20 cellular contexts compared by ENCODE assay signal in genomic region chr6:158756126-158756525, GRCh38.
DNase-seq lines count a peak whose midpoint lies in the region; ATAC-seq and TF ChIP-seq lines count a peak whose summit lies in the region.
"Had no signal": no experiment of that assay in that cellular context is flagged by ENCODE, and none has a peak within 500 bp of the region (broad histone marks: within the 10 kb centered on the region; RNA-seq: fewer than 3 reads in every experiment).

No MANE protein-coding gene starts in this region.

- TF ChIP-seq CTCF in WERI-Rb-1 (IDR thresholded peaks at IDR 0.05; ENCODE audit: low read depth, low read length) (no peak), epithelial cell of esophagus (IDR thresholded peaks at IDR 0.05; ENCODE audit: insufficient read depth, low read depth, low read length, missing control alignments) (no peak), HFFc6 (IDR thresholded peaks at IDR 0.05) (no peak)

- peak overlapping the region; percentile 59 for H3K27ac ChIP-seq in WERI-Rb-1
- H3K27ac ChIP-seq: C4-2B, KMS-11 had no signal

- DNase-seq in activated CD4-positive, alpha-beta T cell treated with anti-CD3 and anti-CD28 coated beads, Interleukin-2, amount 10 ng/mL, durations not matched to agents 7 days and 5 days: no peak
- no peak for DNase-seq in activated CD4-positive, alpha-beta T cell treated with anti-CD3 and anti-CD28 coated beads for 1 hour
- no peak for DNase-seq in WERI-Rb-1
- DNase-seq in epithelial cell of esophagus (ENCODE audit: low read depth): peak; percentile 74
- no peak for DNase-seq in stimulated activated effector memory CD8-positive, alpha-beta T cell treated with anti-CD3 and anti-CD28 coated beads, Interleukin-12 subunit alpha, Interleukin-12 subunit beta, amount 100 ng/mL, for 72 hours (ENCODE audit: low spot score in 2 of 2)
- DNase-seq in HFFc6: no peak
- DNase-seq: COR-L47, DMS153, EL, MG63, NCI-H1092 treated with DMSO at 0.1 percent for 48 hours, NCI-H1694 treated with DMSO at 0.1 percent for 48 hours, NCI-H69, PC-3, Right ventricle myocardium superior had no signal

- CTCF ChIA-PET in activated CD4-positive, alpha-beta T cell treated with anti-CD3 and anti-CD28 coated beads, Interleukin-2, amount 10 ng/mL, durations not matched to agents 7 days and 5 days (lab: Charles Lee): interaction anchor here (1.0 kb wide), 1 partner anchor 13 kb away, joined by 4 read pairs; no protein-coding TSS in a partner anchor

- H3K4me3 ChIP-seq in WERI-Rb-1 (ENCODE audit: low read depth, low read length): no peak overlapping the region
- no peak overlapping the region for H3K4me3 ChIP-seq in epithelial cell of esophagus (ENCODE audit: low read length)
- H3K4me3 ChIP-seq: HAP-1, MG63 had no signal

- no peaks in the 10 kb centered on the region for H3K27me3 ChIP-seq in WERI-Rb-1 (ENCODE audit: insufficient read depth, low read depth, severe bottlenecking)
- H3K27me3 ChIP-seq: MG63 had no signal

- peaks cover 4% of the 10 kb centered on the region for H3K4me1 Mint-ChIP-seq in activated CD4-positive, alpha-beta T cell treated with anti-CD3 and anti-CD28 coated beads, Interleukin-2, amount 10 ng/mL, durations not matched to agents 7 days and 5 days
- H3K4me1 Mint-ChIP-seq in stimulated activated effector memory CD8-positive, alpha-beta T cell treated with anti-CD3 and anti-CD28 coated beads, Interleukin-12 subunit alpha, Interleukin-12 subunit beta, amount 100 ng/mL, for 72 hours: no peaks in the 10 kb centered on the region
- no peaks in the 10 kb centered on the region for H3K4me1 Mint-ChIP-seq in HFFc6 (ENCODE audit: low read depth)

- H3K36me3 ChIP-seq in WERI-Rb-1: no peaks in the 10 kb centered on the region; the same call in 1 of the 2 replicates
- H3K36me3 ChIP-seq: HAP-1, MG63 had no signal

- no peaks in the 10 kb centered on the region for H3K9me3 Mint-ChIP-seq in activated CD4-positive, alpha-beta T cell treated with anti-CD3 and anti-CD28 coated beads, Interleukin-2, amount 10 ng/mL, durations not matched to agents 7 days and 5 days
- H3K9me3 Mint-ChIP-seq in stimulated activated effector memory CD8-positive, alpha-beta T cell treated with anti-CD3 and anti-CD28 coated beads, Interleukin-12 subunit alpha, Interleukin-12 subunit beta, amount 100 ng/mL, for 72 hours: no peaks in the 10 kb centered on the region
- H3K9me3 Mint-ChIP-seq in HFFc6: no peaks in the 10 kb centered on the region

- H3K27me3 Mint-ChIP-seq in activated CD4-positive, alpha-beta T cell treated with anti-CD3 and anti-CD28 coated beads, Interleukin-2, amount 10 ng/mL, durations not matched to agents 7 days and 5 days: no peaks in the 10 kb centered on the region
- H3K27me3 Mint-ChIP-seq in HFFc6 (ENCODE audit: insufficient read depth): peaks cover 2% of the 10 kb centered on the region; the same call in 1 of the 2 replicates

- no peak overlapping the region for H3K4me3 Mint-ChIP-seq in activated CD4-positive, alpha-beta T cell treated with anti-CD3 and anti-CD28 coated beads, Interleukin-2, amount 10 ng/mL, durations not matched to agents 7 days and 5 days
- no peak overlapping the region for H3K4me3 Mint-ChIP-seq in stimulated activated effector memory CD8-positive, alpha-beta T cell treated with anti-CD3 and anti-CD28 coated beads, Interleukin-12 subunit alpha, Interleukin-12 subunit beta, amount 100 ng/mL, for 72 hours
- no peak overlapping the region for H3K4me3 Mint-ChIP-seq in HFFc6

- peak overlapping the region; percentile 50 for H3K27ac Mint-ChIP-seq in activated CD4-positive, alpha-beta T cell treated with anti-CD3 and anti-CD28 coated beads, Interleukin-2, amount 10 ng/mL, durations not matched to agents 7 days and 5 days
- peak overlapping the region; percentile 74 for H3K27ac Mint-ChIP-seq in stimulated activated effector memory CD8-positive, alpha-beta T cell treated with anti-CD3 and anti-CD28 coated beads, Interleukin-12 subunit alpha, Interleukin-12 subunit beta, amount 100 ng/mL, for 72 hours
- H3K27ac Mint-ChIP-seq in HFFc6: no peak overlapping the region

- no peaks in the 10 kb centered on the region for H3K9me3 ChIP-seq in WERI-Rb-1 (ENCODE audit: severe bottlenecking)
- H3K9me3 ChIP-seq: HAP-1, MG63 had no signal

- POLR2A ChIA-PET in activated CD4-positive, alpha-beta T cell treated with anti-CD3 and anti-CD28 coated beads, Interleukin-2, amount 10 ng/mL, durations not matched to agents 7 days and 5 days (lab: Charles Lee): interaction anchor here (0.6 kb wide), 1 partner anchor 146 kb away, joined by 3 read pairs; no protein-coding TSS in a partner anchor

- no peak for ATAC-seq in stimulated activated effector memory CD8-positive, alpha-beta T cell treated with anti-CD3 and anti-CD28 coated beads, Interleukin-12 subunit alpha, Interleukin-12 subunit beta, amount 100 ng/mL, for 72 hours
- ATAC-seq in GM18517 (IDR thresholded peaks at IDR 0.05; ENCODE audit: unreplicated experiment) (no peak), HG03108 (IDR thresholded peaks at IDR 0.05; ENCODE audit: unreplicated experiment) (no peak)
- ATAC-seq: PC-3 had no signal

- H3K36me3 Mint-ChIP-seq in activated CD4-positive, alpha-beta T cell treated with anti-CD3 and anti-CD28 coated beads, Interleukin-2, amount 10 ng/mL, durations not matched to agents 7 days and 5 days (ENCODE audit: low read depth): peaks cover 6% of the 10 kb centered on the region
- peaks cover 100% of the 10 kb centered on the region for H3K36me3 Mint-ChIP-seq in stimulated activated effector memory CD8-positive, alpha-beta T cell treated with anti-CD3 and anti-CD28 coated beads, Interleukin-12 subunit alpha, Interleukin-12 subunit beta, amount 100 ng/mL, for 72 hours
- H3K36me3 Mint-ChIP-seq in HFFc6 (ENCODE audit: low read depth): no peaks in the 10 kb centered on the region
